ENCODE assay signal across 8 cellular contexts in genomic region chr1:54944610-54945392, GRCh38. TPM values are rescaled to one million over a fixed set of nuclear protein-coding genes. Genes with fewer than 3 reads are reported as not detected.
DNase-seq lines count a peak whose midpoint lies in the region; ATAC-seq and TF ChIP-seq lines count a peak whose summit lies in the region.

No MANE protein-coding gene starts in this region.

- peak; percentile 77 for TF ChIP-seq CTCF in GM12865 (IDR thresholded peaks at IDR 0.05; ENCODE audit: insufficient read depth, low read depth, low read length, missing control alignments)

- peak; percentile 91 for DNase-seq in GM12865 (ENCODE audit: low read depth)
- DNase-seq in NCI-H774 (lab: John Stamatoyannopoulos, UW): peak; percentile 86
- peak; percentile 62 to 70 for DNase-seq in activated CD4-positive, alpha-beta T cell treated with anti-CD3 and anti-CD28 coated beads, Interleukin-2, amount 50 U/mL, for 48 hours
- DNase-seq in effector CD8-positive, alpha-beta T cell (lab: John Stamatoyannopoulos, UW): peak; percentile 10
- DNase-seq in lung microvascular endothelial cell (ENCODE audit: low read depth in 2 of 2): peak; percentile 85 to 87
- DNase-seq in stimulated activated CD4-positive, alpha-beta T cell treated with anti-CD3 and anti-CD28 coated beads, TNF-alpha, amount 100 ng/mL, for 4 hours (ENCODE audit: low read depth in 3 of 3): peak; percentile 19 to 34 (median 33)
- DNase-seq in OCI-M2 (lab: John Stamatoyannopoulos, UW; ENCODE audit: unreplicated experiment): no peak

- peak; percentile 61 for ATAC-seq in HG03439 (IDR thresholded peaks at IDR 0.05; ENCODE audit: unreplicated experiment)

- H3K4me3 ChIP-seq in GM12865 (ENCODE audit: low read depth, low read length): no peak overlapping the region

RNA-seq across cellular contexts. Expression of gene TMEM61, which starts 35.6 kb away (rescaled TPM):
- not detected in 2 replicates for total RNA-seq in lung microvascular endothelial cell

RNA-seq across cellular contexts. Expression of gene BSND, which starts 53.9 kb away (rescaled TPM):
- total RNA-seq in lung microvascular endothelial cell: not detected in 2 replicates

RNA-seq across cellular contexts. Expression of gene DHCR24, which starts 57.8 kb away (rescaled TPM):
- 55.8 and 67.1 TPM in 2 replicates for total RNA-seq in lung microvascular endothelial cell
